In the genomic region with DNA sequence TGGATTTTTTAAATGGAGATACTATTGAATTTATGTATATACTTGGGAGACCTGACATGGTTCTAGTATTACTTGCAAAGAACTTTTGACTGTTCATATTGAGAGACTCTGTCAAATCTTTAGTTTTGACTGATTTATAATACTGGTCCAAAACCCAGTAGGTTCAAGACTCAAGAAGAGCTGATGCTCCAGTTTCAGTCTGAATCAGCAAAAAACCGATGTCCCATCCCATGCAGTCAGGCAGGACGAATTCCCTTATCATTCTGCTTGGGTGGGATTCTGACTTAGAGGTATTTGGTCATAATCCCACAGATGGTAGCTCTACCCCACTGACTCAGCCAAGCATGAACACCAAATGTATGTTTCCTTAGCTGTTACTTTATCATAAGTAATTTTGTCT, we compare ENCODE assay signal across 29 cellular contexts.
"Had no signal": no experiment of that assay in that cellular context is flagged by ENCODE, and none has a peak within 500 bp of the region (broad histone marks: within the 10 kb centered on the region; RNA-seq: fewer than 3 reads in every experiment).

No MANE protein-coding gene starts in this region.

- H3K27me3 ChIP-seq: neural progenitor cell, ovary, testis, upper lobe of left lung, vagina had no signal

- DNase-seq: natural killer cell; occipital lobe; ovary; posterior cingulate gyrus; psoas muscle; right cardiac atrium; spleen; stimulated activated CD4-positive, alpha-beta T cell treated with anti-CD3 and anti-CD28 coated beads, Interleukin-12 subunit alpha, Interleukin-12 subunit beta, amount 100 ng/mL, for 4 hours; stimulated activated CD4-positive, alpha-beta T cell treated with anti-CD3 and anti-CD28 coated beads, Interleukin-1b, Interleukin-23, amount 100 ng/mL, for 48 hours; stimulated activated CD4-positive, alpha-beta T cell treated with anti-CD3 and anti-CD28 coated beads, Interleukin-4, amount 100 ng/mL, for 1 hour; stimulated activated CD4-positive, alpha-beta T cell treated with anti-CD3 and anti-CD28 coated beads, Interleukin-4, amount 100 ng/mL, for 4 hours; stimulated activated CD8-positive, alpha-beta memory T cell treated with anti-CD3 and anti-CD28 coated beads, Interleukin-4, amount 100 ng/mL, for 48 hours; stimulated activated naive CD4-positive, alpha-beta T cell; stimulated activated naive CD8-positive, alpha-beta T cell treated with anti-CD3 and anti-CD28 coated beads, Interleukin-15, amount 100 ng/mL, for 72 hours; stimulated activated naive CD8-positive, alpha-beta T cell treated with anti-CD3 and anti-CD28 coated beads, Interleukin-15, Interleukin-2, amounts not matched to agents 100 U/mL and 50 U/mL, for 24 hours; substantia nigra; testis; tibial artery; transverse colon; upper lobe of left lung had no signal

- ATAC-seq: natural killer cell; psoas muscle; right cardiac atrium; sciatic nerve; stimulated activated memory B cell treated with anti-CD40 and anti-IgM and Interleukin-4, amounts not matched to agents 10 μg/mL and 1 μg/mL and 100 μg/mL, for 72 hours; stimulated activated naive CD8-positive, alpha-beta T cell treated with anti-CD3 and anti-CD28 coated beads, Interleukin-15, amount 100 ng/mL, for 72 hours; stimulated activated naive CD8-positive, alpha-beta T cell treated with anti-CD3 and anti-CD28 coated beads, Interleukin-15, Interleukin-2, amounts not matched to agents 100 U/mL and 50 U/mL, for 24 hours had no signal

- H3K9ac ChIP-seq: neural progenitor cell, parathyroid adenoma had no signal

- H3K9me3 ChIP-seq: ovary, psoas muscle, spleen, suprapubic skin, testis, tibial artery, transverse colon, upper lobe of left lung, vagina had no signal

- FAIRE-seq: urothelium cell line had no signal

- H3K36me3 ChIP-seq: neural progenitor cell, ovary, spleen, suprapubic skin, tibial artery, transverse colon, upper lobe of left lung, vagina had no signal

- H3K4me3 ChIP-seq: neural progenitor cell, ovary, psoas muscle, skin epidermis, smooth muscle cell, spleen, suprapubic skin, testis, tibial artery, transverse colon, upper lobe of left lung, vagina had no signal

- H3K27ac ChIP-seq: neural progenitor cell, ovary, parathyroid adenoma, psoas muscle, skin epidermis, spleen, suprapubic skin, testis, tibial artery, transverse colon, upper lobe of left lung, vagina had no signal

- H3K4me2 ChIP-seq: neural progenitor cell, smooth muscle cell had no signal

- H3K4me1 ChIP-seq: neural progenitor cell, psoas muscle, spleen, testis, tibial artery, transverse colon, upper lobe of left lung, vagina had no signal

- H3K79me2 ChIP-seq: parathyroid adenoma had no signal

- H2AFZ ChIP-seq: neural progenitor cell, parathyroid adenoma had no signal
